1 cellular context compared by ENCODE assay signal in genomic region chr16:27268376-27269299, GRCh38.
TF ChIP-seq lines count a peak whose summit lies in the region.

NSMCE1 (minus strand) TSS chr16:27268772; CDS start chr16:27257570, 11,202 bp downstream.

TF ChIP-seq in HepG2, 621 proteins besides CTCF, POLR2A, EP300 and RAD21 (continued from another document and continues in another):
- TF ChIP-seq HNF1A (IDR thresholded peaks at IDR 0.05; ENCODE audit: low read depth) = no peak
- no peak; the same call in 1 of the 2 replicates for TF ChIP-seq HNF1A (CRISPR knock-in tag; IDR thresholded peaks at IDR 0.05; ENCODE audit: borderline replicate concordance)
- TF ChIP-seq GLI4 (CRISPR knock-in tag; IDR thresholded peaks at IDR 0.05; ENCODE audit: borderline replicate concordance) = 0 out of 2 replicates have a peak, but pooled peaks have one; percentile 59
- peak; percentile 66; the same call in 1 of the 2 replicates for TF ChIP-seq ZNF180 (CRISPR knock-in tag; IDR thresholded peaks at IDR 0.05; ENCODE audit: borderline replicate concordance, low read depth)
- no peak for TF ChIP-seq USF2 (IDR thresholded peaks at IDR 0.05; ENCODE audit: low read depth, low read length)
- TF ChIP-seq USF2 (CRISPR knock-in tag; IDR thresholded peaks at IDR 0.05; ENCODE audit: borderline replicate concordance) = no peak
- TF ChIP-seq ZNF138 (CRISPR knock-in tag; IDR thresholded peaks at IDR 0.05; ENCODE audit: low read depth) = peak; percentile 54; the same call in 1 of the 2 replicates
- TF ChIP-seq SOX13 (IDR thresholded peaks at IDR 0.05) = no peak
- TF ChIP-seq SOX13 (CRISPR knock-in tag; conservative IDR thresholded peaks at IDR 0.05 in 1 of 2, IDR thresholded peaks at IDR 0.05 in 1 of 2) = peak in 1 of 2 experiments; percentile 36; a peak in 1 of 4 replicates
- no peak; the same call in 1 of the 2 replicates for TF ChIP-seq SAFB2 (CRISPR knock-in tag; IDR thresholded peaks at IDR 0.05; ENCODE audit: borderline replicate concordance, low read depth)
- TF ChIP-seq ZBTB39 (CRISPR knock-in tag; IDR thresholded peaks at IDR 0.05) = no peak; the same call in 1 of the 2 replicates
- TF ChIP-seq IRF1 (CRISPR knock-in tag; IDR thresholded peaks at IDR 0.05; ENCODE audit: low read depth) = no peak
- TF ChIP-seq MNT (IDR thresholded peaks at IDR 0.05) = no peak
- no peak; the same call in 1 of the 2 replicates for TF ChIP-seq CBX5 (CRISPR knock-in tag; IDR thresholded peaks at IDR 0.05; ENCODE audit: borderline replicate concordance)
- TF ChIP-seq HDAC1 (CRISPR knock-in tag; IDR thresholded peaks at IDR 0.05) = peak; percentile 89
- no peak for TF ChIP-seq ZNF569 (CRISPR knock-in tag; IDR thresholded peaks at IDR 0.05; ENCODE audit: borderline replicate concordance)
- TF ChIP-seq HMGA1 (CRISPR knock-in tag; conservative IDR thresholded peaks at IDR 0.05) = no peak
- no peak for TF ChIP-seq ZEB1 (IDR thresholded peaks at IDR 0.05; ENCODE audit: insufficient replicate concordance, low read depth)
- no peak for TF ChIP-seq LCORL (IDR thresholded peaks at IDR 0.05)
- peak; percentile 85 for TF ChIP-seq LCORL (CRISPR knock-in tag; IDR thresholded peaks at IDR 0.05)
- TF ChIP-seq ZNF282 (IDR thresholded peaks at IDR 0.05; ENCODE audit: partially characterized antibody) = no peak
- peak; percentile 92; the same call in 1 of the 2 replicates for TF ChIP-seq ZNF546 (CRISPR knock-in tag; conservative IDR thresholded peaks at IDR 0.05)
- 0 out of 2 replicates have a peak, but pooled peaks have one; percentile 33 for TF ChIP-seq ZMAT3 (CRISPR knock-in tag; conservative IDR thresholded peaks at IDR 0.05)
- no peak; the same call in 1 of the 2 replicates for TF ChIP-seq PPARG (CRISPR knock-in tag; conservative IDR thresholded peaks at IDR 0.05)
- TF ChIP-seq ZBTB37 (CRISPR knock-in tag; IDR thresholded peaks at IDR 0.05) = no peak
- 0 out of 2 replicates have a peak, but pooled peaks have one; percentile 54 for TF ChIP-seq RNF2 (conservative IDR thresholded peaks at IDR 0.05; ENCODE audit: low read depth)
- TF ChIP-seq TARDBP (CRISPR knock-in tag; IDR thresholded peaks at IDR 0.05) = peak; percentile 76; the same call in 1 of the 2 replicates
- no peak; the same call in 1 of the 2 replicates for TF ChIP-seq ARID5B (CRISPR knock-in tag; IDR thresholded peaks at IDR 0.05)
- TF ChIP-seq NR2F6 (IDR thresholded peaks at IDR 0.05) = no peak
- TF ChIP-seq NR2F6 (CRISPR knock-in tag; IDR thresholded peaks at IDR 0.05) = peak; percentile 49; the same call in 1 of the 2 replicates
- TF ChIP-seq ETV5 (CRISPR knock-in tag; IDR thresholded peaks at IDR 0.05; ENCODE audit: borderline replicate concordance) = peak; percentile 80
- no peak for TF ChIP-seq PHB2 (IDR thresholded peaks at IDR 0.05; ENCODE audit: partially characterized antibody)
- TF ChIP-seq TBL1XR1 (IDR thresholded peaks at IDR 0.05; ENCODE audit: borderline replicate concordance, low read length, partially characterized antibody) = peak; percentile 72
- peak; percentile 93 for TF ChIP-seq PBX2 (CRISPR knock-in tag; IDR thresholded peaks at IDR 0.05)
- peak; percentile 19; the same call in 1 of the 2 replicates for TF ChIP-seq ZNF550 (CRISPR knock-in tag; IDR thresholded peaks at IDR 0.05; ENCODE audit: borderline replicate concordance)
- no peak for TF ChIP-seq ZNF234 (CRISPR knock-in tag; conservative IDR thresholded peaks at IDR 0.05)
- TF ChIP-seq HNRNPK (IDR thresholded peaks at IDR 0.05; ENCODE audit: low read depth, low read length, poor library complexity, severe bottlenecking) = peak; percentile 99
- TF ChIP-seq SSRP1 (CRISPR knock-in tag; IDR thresholded peaks at IDR 0.05) = no peak
- no peak for TF ChIP-seq TBX2 (CRISPR knock-in tag; IDR thresholded peaks at IDR 0.05; ENCODE audit: borderline replicate concordance)
- peak; percentile 44 for TF ChIP-seq RBM39 (IDR thresholded peaks at IDR 0.05; ENCODE audit: low read depth, low read length, poor library complexity, severe bottlenecking)
- TF ChIP-seq ZFP37 (CRISPR knock-in tag; IDR thresholded peaks at IDR 0.05; ENCODE audit: borderline replicate concordance) = 0 out of 2 replicates have a peak, but pooled peaks have one; percentile 49
- 0 out of 2 replicates have a peak, but pooled peaks have one; percentile 22 for TF ChIP-seq ZNF790 (CRISPR knock-in tag; IDR thresholded peaks at IDR 0.05; ENCODE audit: borderline replicate concordance)
- peak; percentile 61; the same call in 1 of the 2 replicates for TF ChIP-seq ISX (CRISPR knock-in tag; conservative IDR thresholded peaks at IDR 0.05)
- TF ChIP-seq ZNF607 (CRISPR knock-in tag; IDR thresholded peaks at IDR 0.05; ENCODE audit: borderline replicate concordance) = peak; percentile 86
- TF ChIP-seq MIER3 (CRISPR knock-in tag; IDR thresholded peaks at IDR 0.05; ENCODE audit: borderline replicate concordance) = 0 out of 2 replicates have a peak, but pooled peaks have one; percentile 29
- peak; percentile 91 for TF ChIP-seq ZMYM4 (CRISPR knock-in tag; IDR thresholded peaks at IDR 0.05)
- TF ChIP-seq ZNF446 (CRISPR knock-in tag; IDR thresholded peaks at IDR 0.05) = 0 out of 2 replicates have a peak, but pooled peaks have one; percentile 11
- no peak for TF ChIP-seq ZNF337 (CRISPR knock-in tag; IDR thresholded peaks at IDR 0.05; ENCODE audit: borderline replicate concordance, low read depth)
- 0 out of 2 replicates have a peak, but pooled peaks have one; percentile 49 for TF ChIP-seq ZNF12 (CRISPR knock-in tag; IDR thresholded peaks at IDR 0.05)
